Comparison of ENCODE assay signal across 8 cellular contexts in the genomic region with DNA sequence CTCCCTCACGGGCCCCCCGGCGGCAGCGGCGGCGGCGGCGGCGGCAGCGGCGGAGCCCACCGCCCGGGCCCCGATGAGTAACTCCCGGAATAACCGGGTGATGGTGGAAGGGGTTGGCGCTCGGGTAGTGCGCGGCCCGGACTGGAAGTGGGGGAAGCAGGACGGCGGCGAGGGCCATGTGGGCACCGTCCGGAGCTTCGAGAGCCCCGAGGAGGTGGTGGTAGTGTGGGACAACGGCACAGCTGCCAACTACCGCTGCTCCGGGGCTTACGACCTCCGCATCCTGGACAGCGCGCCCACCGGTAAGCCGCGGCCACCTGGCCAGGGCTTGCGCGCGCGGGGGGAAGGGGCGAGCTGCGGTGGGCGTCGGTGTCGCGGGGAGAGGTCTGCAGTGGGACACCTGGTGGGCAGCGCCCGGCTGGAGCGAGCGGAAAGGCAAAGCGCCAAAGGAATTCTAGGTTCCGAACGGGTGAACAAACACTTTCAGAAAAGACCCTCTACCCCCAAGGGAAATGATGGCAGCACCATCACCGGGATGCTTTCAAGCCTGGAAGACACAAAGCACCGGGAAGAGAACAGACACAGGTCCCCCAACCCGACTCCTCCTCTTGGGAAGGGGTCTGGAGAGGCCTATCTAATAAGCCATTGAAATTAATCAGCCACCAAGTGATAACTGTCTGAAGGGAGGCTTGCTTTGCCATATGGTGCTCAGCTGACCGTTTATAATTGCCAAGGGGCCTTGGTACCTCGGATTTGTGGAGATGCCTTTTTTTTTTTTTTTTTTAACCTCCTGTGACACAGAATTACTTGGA. TPM values are rescaled to one million over a fixed set of nuclear protein-coding genes. Genes with fewer than 3 reads are reported as not detected.
DNase-seq lines count a peak whose midpoint lies in the region; ATAC-seq and TF ChIP-seq lines count a peak whose summit lies in the region.

No MANE protein-coding gene starts in this region.

- WGBS in SK-N-SH (ENCODE audit: low lambda C conversion rate), result 0% methylated on average over 4 of the region's 60 CpGs
- WGBS in mammary epithelial cell (ENCODE audit: low coverage, missing lambda C conversion rate), result 2% methylated on average over 12 of the region's 60 CpGs

- no peak for TF ChIP-seq EP300 in SK-N-SH (IDR thresholded peaks at IDR 0.05; ENCODE audit: borderline replicate concordance in 1 of 2, low read depth in 1 of 2, low read length in 1 of 2)

- BruUV-seq in mammary epithelial cell (replicated peaks; lab: Mats Ljungman, UMichigan), result no TSS peak

- dilution Hi-C loops in mammary epithelial cell (cut with HindIII; ENCODE audit: low sequenced_read_pairs), result no loop called here

- peak; percentile 15 for ATAC-seq in GM19023 (IDR thresholded peaks at IDR 0.05; ENCODE audit: unreplicated experiment)
- peak; percentile 18 for ATAC-seq in HG03354 (IDR thresholded peaks at IDR 0.05; ENCODE audit: poor library complexity, severe bottlenecking, unreplicated experiment)

- H3K4me1 ChIP-seq in BLaER1, result peaks cover 31% of the 10 kb centered on the region
- peaks cover 5 to 7% of the 10 kb centered on the region in 2 experiments; a peak in 3 of 4 replicates for H3K4me1 ChIP-seq in SK-N-SH (ENCODE audit: control insufficient read depth in 1 of 2, insufficient read depth in 2 of 2, low read depth in 1 of 2, low read length in 1 of 2)
- peaks cover 7% of the 10 kb centered on the region for H3K4me1 ChIP-seq in mammary epithelial cell (ENCODE audit: insufficient read depth, low read length)

- H3K27me3 ChIP-seq in BLaER1, result no peaks in the 10 kb centered on the region
- no peaks in the 10 kb centered on the region for H3K27me3 ChIP-seq in SK-N-SH (ENCODE audit: insufficient read depth)
- H3K27me3 ChIP-seq in mammary epithelial cell (ENCODE audit: insufficient read depth, low read length), result no peaks in the 10 kb centered on the region
- H3K27me3 ChIP-seq in layer of hippocampus (ENCODE audit: control insufficient read depth, insufficient read depth, low read length), result no peaks in the 10 kb centered on the region

- H3K27ac ChIP-seq in BLaER1, result peak overlapping the region; percentile 97
- H3K27ac ChIP-seq in SK-N-SH (ENCODE audit: low read depth in 2 of 2, low read length in 1 of 2), result peak overlapping the region; percentile 98
- H3K27ac ChIP-seq in mammary epithelial cell (ENCODE audit: insufficient read depth, low read depth, low read length), result peak overlapping the region; percentile 91
- H3K27ac ChIP-seq in layer of hippocampus (ENCODE audit: low read depth, low read length), result peak overlapping the region; percentile 99

- H3K4me2 ChIP-seq in BLaER1 (peak overlapping the region; percentile 88), SK-N-SH (peak overlapping the region; percentile 95), mammary epithelial cell (ENCODE audit: insufficient read depth, low read depth, low read length) (peak overlapping the region; percentile 88)

- H3K79me2 ChIP-seq in SK-N-SH (ENCODE audit: insufficient read depth), result peaks cover 52% of the 10 kb centered on the region
- peaks cover 53% of the 10 kb centered on the region for H3K79me2 ChIP-seq in mammary epithelial cell (ENCODE audit: insufficient read depth, low read length)

- H2AFZ ChIP-seq in SK-N-SH (ENCODE audit: low read depth), result peak overlapping the region; percentile 71
- H2AFZ ChIP-seq in mammary epithelial cell (ENCODE audit: low read depth, low read length), result peak overlapping the region; percentile 98

- H3K36me3 ChIP-seq in BLaER1, result no peaks in the 10 kb centered on the region
- H3K36me3 ChIP-seq in SK-N-SH (replicated peaks in 1 of 2; ENCODE audit: control insufficient read depth in 1 of 2, insufficient read depth in 2 of 2, low read length in 1 of 2), result peaks cover 0 to 4% of the 10 kb centered on the region in 2 experiments
- H3K36me3 ChIP-seq in mammary epithelial cell (ENCODE audit: insufficient read depth, low read length), result no peaks in the 10 kb centered on the region

- H3K4me3 ChIP-seq in BLaER1, result peak overlapping the region; percentile 94
- peak overlapping the region; percentile 89 to 95 for H3K4me3 ChIP-seq in SK-N-SH (ENCODE audit: low read depth in 2 of 2, low read length in 1 of 2)
- H3K4me3 ChIP-seq in mammary epithelial cell (replicated peaks in 1 of 3; ENCODE audit: insufficient read depth in 1 of 3, low read depth in 2 of 3, low read length in 3 of 3), result peak overlapping the region; percentile 61 to 80 (median 79)

- CTCF ChIA-PET in SK-N-SH (lab: Yijun Ruan, JAX), result interaction anchor here (0.7 to 2.6 kb wide), 6 partner anchors 37 to 141 kb away, joined by 3 to 10 read pairs (median 3); a partner anchor contains a TSS
- CTCF ChIA-PET in mammary epithelial cell (lab: Charles Lee; ENCODE audit: low non-redundant PET), result no interaction called here

- no peak for TF ChIP-seq RAD21 in SK-N-SH (IDR thresholded peaks at IDR 0.05; ENCODE audit: low read length)

- H3F3A ChIP-seq in SK-N-SH (replicated peaks; ENCODE audit: insufficient read depth), result no peaks in the 10 kb centered on the region

- DNase-seq in SK-N-SH, result peak; percentile 63
- DNase-seq in mammary epithelial cell, result peak; percentile 23
- DNase-seq in stimulated activated CD4-positive, alpha-beta T cell treated with anti-CD3 and anti-CD28 coated beads, Interleukin-2, amount 100 ng/mL, for 48 hours, result peak; percentile 24 to 30
- DNase-seq in NCI-H187 (lab: John Stamatoyannopoulos, UW), result no peak

- H3K9ac ChIP-seq in BLaER1 (peak overlapping the region; percentile 95), SK-N-SH (peak overlapping the region; percentile 98), mammary epithelial cell (ENCODE audit: insufficient read depth, low read length) (peak overlapping the region; percentile 93)

- no peaks in the 10 kb centered on the region for H3K9me2 ChIP-seq in SK-N-SH

- TF ChIP-seq CTCF in SK-N-SH (IDR thresholded peaks at IDR 0.05), result no peak; the same call in 1 of the 2 replicates
- no peak for TF ChIP-seq CTCF in mammary epithelial cell (conservative IDR thresholded peaks at IDR 0.05 in 1 of 2, IDR thresholded peaks at IDR 0.05 in 1 of 2; ENCODE audit: extremely low read depth in 1 of 2, insufficient read depth in 1 of 2, low read depth in 1 of 2, low read length in 2 of 2)

- peaks cover 8% of the 10 kb centered on the region; the same call in 1 of the 2 replicates for H3K9me3 ChIP-seq in BLaER1
- no peaks in the 10 kb centered on the region for H3K9me3 ChIP-seq in SK-N-SH
- no peaks in the 10 kb centered on the region for H3K9me3 ChIP-seq in mammary epithelial cell (replicated peaks; ENCODE audit: insufficient read depth, low read length)

- H4K20me1 ChIP-seq in BLaER1 (peaks cover 54% of the 10 kb centered on the region), SK-N-SH (ENCODE audit: insufficient read depth) (peaks cover 42% of the 10 kb centered on the region), mammary epithelial cell (ENCODE audit: insufficient read depth, low read length) (no peaks in the 10 kb centered on the region)

- POLR2A ChIA-PET in SK-N-SH (lab: Yijun Ruan, JAX), result interaction anchor here (0.7 to 3.2 kb wide), 3 partner anchors 17 to 141 kb away, joined by 3 to 17 read pairs (median 3); a partner anchor contains a TSS

- in situ Hi-C loops in mammary epithelial cell (cut with MboI; ENCODE audit: low sequenced_read_pairs in 2 of 2), result no loop called here

- intact Hi-C loops in mammary epithelial cell (cut with micrococcal nuclease), result loop anchor here (2.0 kb wide), 1 partner anchor 129 kb away; a partner anchor contains a TSS

TF ChIP-seq in SK-N-SH, 30 proteins besides CTCF, POLR2A, EP300 and RAD21:
- TF ChIP-seq FOXJ3 (CRISPR knock-in tag; IDR thresholded peaks at IDR 0.05), result no peak
- TF ChIP-seq, protein P1, sequence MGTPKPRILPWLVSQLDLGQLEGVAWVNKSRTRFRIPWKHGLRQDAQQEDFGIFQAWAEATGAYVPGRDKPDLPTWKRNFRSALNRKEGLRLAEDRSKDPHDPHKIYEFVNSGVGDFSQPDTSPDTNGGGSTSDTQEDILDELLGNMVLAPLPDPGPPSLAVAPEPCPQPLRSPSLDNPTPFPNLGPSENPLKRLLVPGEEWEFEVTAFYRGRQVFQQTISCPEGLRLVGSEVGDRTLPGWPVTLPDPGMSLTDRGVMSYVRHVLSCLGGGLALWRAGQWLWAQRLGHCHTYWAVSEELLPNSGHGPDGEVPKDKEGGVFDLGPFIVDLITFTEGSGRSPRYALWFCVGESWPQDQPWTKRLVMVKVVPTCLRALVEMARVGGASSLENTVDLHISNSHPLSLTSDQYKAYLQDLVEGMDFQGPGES (IDR thresholded peaks at IDR 0.05; ENCODE audit: low read depth, low read length), result no peak
- TF ChIP-seq RCOR1 (IDR thresholded peaks at IDR 0.05; ENCODE audit: low read length), result peak; percentile 62; the same call in 1 of the 2 replicates
- no peak for TF ChIP-seq TCF12 (IDR thresholded peaks at IDR 0.05)
- TF ChIP-seq, protein P2, sequence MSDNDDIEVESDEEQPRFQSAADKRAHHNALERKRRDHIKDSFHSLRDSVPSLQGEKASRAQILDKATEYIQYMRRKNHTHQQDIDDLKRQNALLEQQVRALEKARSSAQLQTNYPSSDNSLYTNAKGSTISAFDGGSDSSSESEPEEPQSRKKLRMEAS (IDR thresholded peaks at IDR 0.05; ENCODE audit: low read depth), result 0 out of 2 replicates have a peak, but pooled peaks have one; percentile 23
- TF ChIP-seq JUND (IDR thresholded peaks at IDR 0.05), result no peak
- peak; percentile 39; the same call in 1 of the 2 replicates for TF ChIP-seq GATA2 (CRISPR knock-in tag; IDR thresholded peaks at IDR 0.05)

RNA-seq across cellular contexts. Expression of a gene that starts 1.1 kb away (rescaled TPM):
- 5.0 and 6.5 TPM in 2 replicates for polyA plus RNA-seq in SK-N-SH (2012; rRNA removed)
- polyA plus RNA-seq in SK-N-SH (2012; cell fraction: cytosol; rRNA removed), result 8.2 and 8.4 TPM in 2 replicates
- polyA plus RNA-seq in SK-N-SH (2012; cell fraction: nucleus; rRNA removed), result 3.6 and 9.1 TPM in 2 replicates
- 10 to 100 TPM; 46.8 to 64.0 TPM for total RNA-seq in mammary epithelial cell
- polyA plus RNA-seq in mammary epithelial cell, result 15.2 TPM
- polyA minus RNA-seq in mammary epithelial cell, result 93.5 TPM

RNA-seq across cellular contexts. Expression of a gene that starts 37.1 kb away (rescaled TPM):
- polyA plus RNA-seq in SK-N-SH (2012; rRNA removed) (4.3 and 5.4 TPM in 2 replicates), mammary epithelial cell (14.1 TPM)
- polyA plus RNA-seq in SK-N-SH (2012; cell fraction: cytosol; rRNA removed), result 3.7 and 4.1 TPM in 2 replicates
- polyA plus RNA-seq in SK-N-SH (2012; cell fraction: nucleus; rRNA removed), result 10.9 and 17.4 TPM in 2 replicates
- total RNA-seq in mammary epithelial cell, result 10 to 100 TPM; 14.7 to 19.6 TPM
- polyA minus RNA-seq in mammary epithelial cell, result 0.72 TPM

Comparison
In these comparisons a context has a peak if more than half of its experiments do, and no peak if none do; other contexts are left out.
1. DNase-seq: peak in SK-N-SH (single experiment), mammary epithelial cell (single experiment) and stimulated activated CD4-positive, alpha-beta T cell treated with anti-CD3 and anti-CD28 coated beads, Interleukin-2, amount 100 ng/mL, for 48 hours (2 of 2); none in NCI-H187 (0 of 2).
2. Peak in every context shown above with its lines, with median percentiles within 50 percentile points of each other: H3K27ac ChIP-seq, H3K4me2 ChIP-seq, H3K4me3 ChIP-seq and H3K9ac ChIP-seq.